In genomic region chr10:92571649-92572048, GRCh38 we compare ENCODE assay signal across 13 cellular contexts. TPM values are rescaled to one million over a fixed set of nuclear protein-coding genes. Genes with fewer than 3 reads are reported as not detected.
DNase-seq lines count a peak whose midpoint lies in the region; ATAC-seq and TF ChIP-seq lines count a peak whose summit lies in the region.
"Had no signal": no experiment of that assay in that cellular context is flagged by ENCODE, and none has a peak within 500 bp of the region (broad histone marks: within the 10 kb centered on the region; RNA-seq: fewer than 3 reads in every experiment).

No MANE protein-coding gene starts in this region.

- H3K4me3 ChIP-seq in Panc1 (ENCODE audit: low read depth in 2 of 2, low read length in 2 of 2) = peak overlapping the region; percentile 10 to 81
- peak overlapping the region; percentile 92 for H3K4me3 ChIP-seq in fibroblast of the aortic adventitia (ENCODE audit: low read depth, low read length)
- H3K4me3 ChIP-seq in thoracic aorta = peak overlapping the region; percentile 3

- no peak for TF ChIP-seq CTCF in natural killer cell (IDR thresholded peaks at IDR 0.05)
- TF ChIP-seq CTCF in Panc1 (IDR thresholded peaks at IDR 0.05) = no peak
- TF ChIP-seq CTCF in fibroblast of the aortic adventitia (IDR thresholded peaks at IDR 0.05; ENCODE audit: insufficient read depth, low read length) = no peak
- no peak for TF ChIP-seq CTCF in thoracic aorta (IDR thresholded peaks at IDR 0.05)

- peak overlapping the region; percentile 91; the same call in 1 of the 2 replicates for H3K27ac ChIP-seq in Panc1 (ENCODE audit: low read length)
- H3K27ac ChIP-seq in thoracic aorta = no peak overlapping the region
- H3K27ac ChIP-seq: HL-60, prostate gland had no signal

- no peaks in the 10 kb centered on the region for H3K9me3 ChIP-seq in Panc1 (ENCODE audit: control insufficient read depth, insufficient read depth, low read depth, low read length)
- H3K9me3 ChIP-seq in thoracic aorta = no peaks in the 10 kb centered on the region
- H3K9me3 ChIP-seq: prostate gland had no signal

- H3K27ac Mint-ChIP-seq in natural killer cell treated with Interleukin-12 subunit alpha and Interleukin-12 subunit beta and Interleukin-15 and Interleukin-18, amount 100 ng/mL, for 72 hours = peak overlapping the region in 1 of 2 donors; percentile 53
- no peak overlapping the region for H3K27ac Mint-ChIP-seq in natural killer cell
- H3K27ac Mint-ChIP-seq in effector memory CD8-positive, alpha-beta T cell = peak overlapping the region in 1 of 2 donors; percentile 72

- H3K27me3 ChIP-seq in Panc1 (ENCODE audit: control insufficient read depth, insufficient read depth, low read length) = no peaks in the 10 kb centered on the region
- H3K27me3 ChIP-seq in thoracic aorta (replicated peaks; ENCODE audit: insufficient read depth) = no peaks in the 10 kb centered on the region

- H3K27me3 Mint-ChIP-seq in natural killer cell treated with Interleukin-12 subunit alpha and Interleukin-12 subunit beta and Interleukin-15 and Interleukin-18, amount 100 ng/mL, for 72 hours = no peaks in the 10 kb centered on the region
- no peaks in the 10 kb centered on the region for H3K27me3 Mint-ChIP-seq in natural killer cell (ENCODE audit: low read depth in 2 of 2)
- H3K27me3 Mint-ChIP-seq in effector memory CD8-positive, alpha-beta T cell = no peaks in the 10 kb centered on the region

- H3K4me1 ChIP-seq in Panc1 (ENCODE audit: control insufficient read depth, insufficient read depth, low read length) (peaks cover 20% of the 10 kb centered on the region), thoracic aorta (ENCODE audit: control insufficient read depth in 1 of 2, low read depth in 2 of 2) (peaks cover 14 to 20% of the 10 kb centered on the region in 2 donors)
- H3K4me1 ChIP-seq: prostate gland had no signal

- no peak for ATAC-seq in natural killer cell treated with Interleukin-12 subunit alpha and Interleukin-12 subunit beta and Interleukin-15 and Interleukin-18, amount 100 ng/mL, for 72 hours
- ATAC-seq in natural killer cell (no peak), Panc1 (no peak), thoracic aorta (ENCODE audit: insufficient number of reproducible peaks, low FRiP score, low read depth) (no peak), HG03378 (IDR thresholded peaks at IDR 0.05; ENCODE audit: unreplicated experiment) (no peak)
- no peak for ATAC-seq in effector memory CD8-positive, alpha-beta T cell (replicated peaks)
- ATAC-seq: CD8-positive, alpha-beta T cell; left cardiac atrium had no signal

- no peak for DNase-seq in natural killer cell treated with Interleukin-12 subunit alpha and Interleukin-12 subunit beta and Interleukin-15 and Interleukin-18, amount 100 ng/mL, for 72 hours (ENCODE audit: low spot score)
- DNase-seq in natural killer cell = no peak
- DNase-seq in Panc1 (ENCODE audit: low read depth, low spot score) = no peak
- DNase-seq in fibroblast of the aortic adventitia (ENCODE audit: low read depth) = peak; percentile 46
- no peak for DNase-seq in thoracic aorta (ENCODE audit: low spot score)
- DNase-seq in NCI-H187 treated with DMSO at 0.1 percent for 48 hours (lab: John Stamatoyannopoulos, UW) = no peak
- DNase-seq in effector memory CD8-positive, alpha-beta T cell = no peak
- DNase-seq: CD8-positive, alpha-beta T cell; left cardiac atrium; NCI-H146 had no signal

- H3K9me3 Mint-ChIP-seq in natural killer cell treated with Interleukin-12 subunit alpha and Interleukin-12 subunit beta and Interleukin-15 and Interleukin-18, amount 100 ng/mL, for 72 hours = no peaks in the 10 kb centered on the region
- no peaks in the 10 kb centered on the region for H3K9me3 Mint-ChIP-seq in natural killer cell
- no peaks in the 10 kb centered on the region for H3K9me3 Mint-ChIP-seq in effector memory CD8-positive, alpha-beta T cell
- H3K9me3 Mint-ChIP-seq: CD8-positive, alpha-beta T cell had no signal

- POLR2A ChIA-PET in Panc1 (lab: Charles Lee) = interaction anchor here (0.5 kb wide), 1 partner anchor 9 kb away, joined by 6 read pairs; no protein-coding TSS in a partner anchor

- no TSS peak for BruUV-seq in Panc1 (replicated peaks; lab: Mats Ljungman, UMichigan)

- H3K4me3 Mint-ChIP-seq in natural killer cell treated with Interleukin-12 subunit alpha and Interleukin-12 subunit beta and Interleukin-15 and Interleukin-18, amount 100 ng/mL, for 72 hours = peak overlapping the region; percentile 81
- no peak overlapping the region for H3K4me3 Mint-ChIP-seq in natural killer cell
- H3K4me3 Mint-ChIP-seq in effector memory CD8-positive, alpha-beta T cell = peak overlapping the region in 1 of 2 donors; percentile 90

- intact Hi-C loops in natural killer cell (cut with micrococcal nuclease) = loop anchor here (5.0 kb wide), 1 partner anchor 121 kb away; no protein-coding TSS in a partner anchor
- intact Hi-C loops in Panc1 (cut with micrococcal nuclease; ENCODE audit: unreplicated experiment) = no loop called here

- H3K36me3 ChIP-seq in Panc1 (ENCODE audit: control insufficient read depth, insufficient read depth, low read length) (no peaks in the 10 kb centered on the region), thoracic aorta (no peaks in the 10 kb centered on the region)
- H3K36me3 ChIP-seq: prostate gland had no signal

- in situ Hi-C loops in Panc1 (cut with HindIII; ENCODE audit: low pct_unique_long_range_greater_than_20kb, low sequenced_read_pairs) = no loop called here

- CTCF ChIA-PET in Panc1 (lab: Charles Lee) = interaction anchor here (0.5 to 1.1 kb wide), 3 partner anchors 54 to 131 kb away, joined by 3 to 4 read pairs (median 4); no protein-coding TSS in a partner anchor

- H3K36me3 Mint-ChIP-seq in natural killer cell treated with Interleukin-12 subunit alpha and Interleukin-12 subunit beta and Interleukin-15 and Interleukin-18, amount 100 ng/mL, for 72 hours = peaks cover 5% of the 10 kb centered on the region
- H3K36me3 Mint-ChIP-seq in natural killer cell = no peaks in the 10 kb centered on the region
- peaks cover 24% of the 10 kb centered on the region for H3K36me3 Mint-ChIP-seq in effector memory CD8-positive, alpha-beta T cell (ENCODE audit: insufficient read depth)

- H3K4me1 Mint-ChIP-seq in natural killer cell treated with Interleukin-12 subunit alpha and Interleukin-12 subunit beta and Interleukin-15 and Interleukin-18, amount 100 ng/mL, for 72 hours (ENCODE audit: low read depth in 2 of 2) = peaks cover 21 to 49% of the 10 kb centered on the region in 2 donors
- H3K4me1 Mint-ChIP-seq in natural killer cell = peaks cover 24 to 38% of the 10 kb centered on the region in 2 donors
- peaks cover 33 to 49% of the 10 kb centered on the region in 2 donors for H3K4me1 Mint-ChIP-seq in effector memory CD8-positive, alpha-beta T cell (ENCODE audit: low read depth in 2 of 2)

RNA-seq across cellular contexts. Expression of gene IDE, which starts 2.2 kb away (rescaled TPM):
- total RNA-seq in natural killer cell treated with Interleukin-12 subunit alpha and Interleukin-12 subunit beta and Interleukin-15 and Interleukin-18, amount 100 ng/mL, for 72 hours = 10 to 100 TPM; 41.4 to 52.8 TPM
- total RNA-seq in natural killer cell (10 to 100 TPM; 18.2 to 23.5 (median 21.8) TPM), Panc1 (2021; ENCODE audit: unreplicated experiment) (79.0 TPM), fibroblast of the aortic adventitia (ENCODE audit: low replicate concordance) (20.4 and 44.7 TPM in 2 replicates), thoracic aorta (10 to 100 TPM; 26.0 to 39.1 TPM)
- 25.2 TPM for polyA plus RNA-seq in Panc1 (2012; ENCODE audit: insufficient read length)

RNA-seq across cellular contexts. Expression of gene KIF11, which starts 21.3 kb away (rescaled TPM):
- total RNA-seq in natural killer cell treated with Interleukin-12 subunit alpha and Interleukin-12 subunit beta and Interleukin-15 and Interleukin-18, amount 100 ng/mL, for 72 hours = 10 to 100 TPM; 25.6 to 42.2 TPM
- total RNA-seq in natural killer cell (1 to 10 TPM; 1.3 to 2.4 (median 1.9) TPM), Panc1 (2021; ENCODE audit: unreplicated experiment) (47.8 TPM), fibroblast of the aortic adventitia (ENCODE audit: low replicate concordance) (4.5 and 46.5 TPM in 2 replicates), thoracic aorta (1 to 10 TPM in 1 of 2 donors, under 1 TPM in 1; 0.81 to 1.9 TPM)
- polyA plus RNA-seq in Panc1 (2012; ENCODE audit: insufficient read length) = 9.5 TPM

Comparison
In these comparisons a context has a peak if more than half of its experiments do, and no peak if none do; other contexts are left out.
1. H3K4me3 ChIP-seq: peak in every context shown above with its lines; median percentile 92 in fibroblast of the aortic adventitia; 46 in Panc1; 3 in thoracic aorta.